ENCODE assay signal across 1 cellular context in the genomic region with DNA sequence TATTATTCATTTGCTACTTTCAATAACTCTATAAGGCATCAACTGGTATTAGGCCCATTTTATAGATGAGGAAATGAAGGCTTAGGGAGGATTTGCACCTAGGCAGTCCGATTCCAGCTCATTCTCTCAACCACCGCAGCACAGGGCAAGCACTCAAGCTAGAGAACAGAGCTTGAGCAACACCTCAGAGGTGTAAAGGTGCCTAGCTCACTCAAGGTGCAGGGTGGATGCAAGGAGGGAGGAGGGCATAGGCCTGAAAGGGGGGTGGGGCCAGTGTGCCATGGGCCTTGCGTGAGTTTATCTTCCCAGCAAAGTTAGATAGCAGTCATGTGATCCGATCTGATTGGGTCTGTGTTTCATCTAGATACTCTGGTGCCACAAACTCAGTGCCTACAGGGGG.
TF ChIP-seq lines count a peak whose summit lies in the region.

No MANE protein-coding gene starts in this region.

TF ChIP-seq in IMR-90, 13 proteins besides CTCF, POLR2A, EP300 and RAD21:
- no peak for TF ChIP-seq MAFK (IDR thresholded peaks at IDR 0.05; ENCODE audit: low read depth, low read length)
- TF ChIP-seq FOS (IDR thresholded peaks at IDR 0.05; ENCODE audit: low read depth, low read length), result no peak
- no peak for TF ChIP-seq USF2 (IDR thresholded peaks at IDR 0.05; ENCODE audit: low read depth, low read length)
- TF ChIP-seq RFX5 (IDR thresholded peaks at IDR 0.05; ENCODE audit: low read depth, low read length), result no peak
- TF ChIP-seq RCOR1 (IDR thresholded peaks at IDR 0.05; ENCODE audit: insufficient replicate concordance, low read length), result no peak
- TF ChIP-seq CHD1 (IDR thresholded peaks at IDR 0.05; ENCODE audit: low read depth, low read length), result no peak
- no peak for TF ChIP-seq NFE2L2 (IDR thresholded peaks at IDR 0.05; ENCODE audit: low read depth, low read length)
- TF ChIP-seq BHLHE40 (IDR thresholded peaks at IDR 0.05; ENCODE audit: low read depth, low read length), result no peak
